ENCODE assay signal across 8 cellular contexts in the genomic region with DNA sequence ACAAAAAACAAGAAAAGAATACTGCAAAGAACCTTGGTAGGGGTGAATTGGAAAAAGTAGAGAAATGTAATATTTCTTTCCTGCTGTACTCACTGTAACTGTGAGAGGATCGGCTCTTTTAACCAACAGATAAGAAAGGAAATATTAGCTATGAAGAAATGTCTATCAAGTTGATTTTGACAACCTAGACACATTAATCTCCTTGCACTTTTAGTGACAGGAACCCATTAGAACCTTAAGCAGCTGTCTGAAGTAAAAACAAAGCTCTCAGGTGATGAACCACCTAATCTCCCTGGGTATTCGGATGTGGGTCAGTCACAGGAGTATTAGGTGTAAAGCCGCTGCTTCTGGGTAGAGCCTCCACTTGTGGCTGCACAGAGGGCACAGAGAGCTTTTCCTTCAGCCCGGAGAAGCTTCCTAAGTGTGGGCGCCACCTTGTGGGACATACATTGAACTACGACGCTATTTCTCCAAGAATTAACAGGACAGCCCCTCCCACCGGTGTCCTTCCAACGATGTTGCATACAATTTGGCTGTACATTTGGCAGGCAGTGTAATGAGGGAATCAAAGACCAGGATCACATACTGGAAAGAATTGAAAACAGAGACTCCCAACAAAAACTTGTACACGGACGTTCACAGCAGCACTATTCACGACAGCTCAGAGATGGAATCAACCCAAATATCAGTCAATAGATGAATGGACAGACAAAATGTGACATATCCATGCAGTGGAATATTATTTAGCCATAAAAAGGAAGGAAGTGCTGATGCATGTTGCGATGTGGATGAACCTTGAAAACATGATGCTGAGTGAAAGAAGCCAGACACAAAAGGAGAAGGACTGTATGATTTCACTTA. TPM values are rescaled to one million over a fixed set of nuclear protein-coding genes. Genes with fewer than 3 reads are reported as not detected.
DNase-seq lines count a peak whose midpoint lies in the region; ATAC-seq and TF ChIP-seq lines count a peak whose summit lies in the region.

No MANE protein-coding gene starts in this region.

- no peak overlapping the region for H3K27ac ChIP-seq in CD8-positive, alpha-beta T cell (ENCODE audit: low read depth, low read length)

- peak; percentile 26 to 75 (median 58) for DNase-seq in CD8-positive, alpha-beta T cell
- peak; percentile 81 for DNase-seq in H4 (ENCODE audit: low spot score)
- peak; percentile 41 to 62 for DNase-seq in NCI-H187 (lab: John Stamatoyannopoulos, UW)
- peak; percentile 15 to 71 (median 41) for DNase-seq in T-helper 1 cell
- DNase-seq in amniotic epithelial cell (ENCODE audit: low read depth), result peak; percentile 78
- peak; percentile 80 for DNase-seq in left cardiac atrium
- peak; percentile 57 for DNase-seq in pulmonary artery endothelial cell (ENCODE audit: low read depth, low spot score)

- CTCF ChIA-PET in CD8-positive, alpha-beta T cell (lab: Charles Lee), result interaction anchor here (0.8 to 1.7 kb wide), 16 partner anchors 9 to 115 kb away, joined by 3 to 11 read pairs (median 4); no protein-coding TSS in a partner anchor

- no peaks in the 10 kb centered on the region for H3K36me3 Mint-ChIP-seq in CD8-positive, alpha-beta T cell

- H3K9me3 ChIP-seq in CD8-positive, alpha-beta T cell (ENCODE audit: low read length), result no peaks in the 10 kb centered on the region

- H3K36me3 ChIP-seq in CD8-positive, alpha-beta T cell (ENCODE audit: insufficient read depth, low read length), result no peaks in the 10 kb centered on the region

- POLR2A ChIA-PET in CD8-positive, alpha-beta T cell (lab: Charles Lee), result interaction anchor here (1.0 to 1.8 kb wide), 2 partner anchors 29 to 69 kb away, joined by 3 to 7 read pairs; partner anchors contain the start of gene MAPKAPK5

- H3K27me3 ChIP-seq in CD8-positive, alpha-beta T cell (ENCODE audit: insufficient read depth, low read length), result no peaks in the 10 kb centered on the region

- H3K4me1 Mint-ChIP-seq in CD8-positive, alpha-beta T cell (ENCODE audit: low read depth), result peaks cover 7% of the 10 kb centered on the region

- intact Hi-C loops in CD8-positive, alpha-beta T cell (cut with DNase I, micrococcal nuclease), result loop anchor here (2.0 to 10.0 kb wide), 3 partner anchors 118 to 416 kb away; partner anchors contain the start of gene ACAD10 (in 1 of the 2)
- intact Hi-C loops in left cardiac atrium (cut with DNase I), result loop anchor here (2.0 to 5.0 kb wide), 2 partner anchors 56 to 60 kb away; no protein-coding TSS in a partner anchor

- TF ChIP-seq POLR2A in GM18505 (IDR thresholded peaks at IDR 0.05; ENCODE audit: borderline replicate concordance, extremely low read depth, insufficient read depth, insufficient read length), result no peak

- peak; percentile 81 for TF ChIP-seq CTCF in CD8-positive, alpha-beta T cell (IDR thresholded peaks at IDR 0.05)

- ATAC-seq in CD8-positive, alpha-beta T cell, result peak; percentile 100
- ATAC-seq in left cardiac atrium (peak; percentile 92 to 94), GM18505 (IDR thresholded peaks at IDR 0.05; ENCODE audit: unreplicated experiment) (no peak)

- no peak overlapping the region for H3K27ac Mint-ChIP-seq in CD8-positive, alpha-beta T cell

- no peak overlapping the region for H3K4me3 ChIP-seq in CD8-positive, alpha-beta T cell (ENCODE audit: low read depth, low read length)

- H3K4me3 Mint-ChIP-seq in CD8-positive, alpha-beta T cell, result no peak overlapping the region

- no peaks in the 10 kb centered on the region for H3K9me3 Mint-ChIP-seq in CD8-positive, alpha-beta T cell

- peaks cover 6% of the 10 kb centered on the region for H3K4me1 ChIP-seq in CD8-positive, alpha-beta T cell (ENCODE audit: insufficient read depth, low read length)

- H3K27me3 Mint-ChIP-seq in CD8-positive, alpha-beta T cell (ENCODE audit: low read depth), result no peaks in the 10 kb centered on the region

RNA-seq across cellular contexts. Expression of gene MAPKAPK5, which starts 28.9 kb away (rescaled TPM):
- 10 to 100 TPM; 65.6 to 68.0 TPM for total RNA-seq in CD8-positive, alpha-beta T cell
- total RNA-seq in H4 (2014; rRNA removed; shearing (Covaris generic)), result 29.6 and 32.3 TPM in 2 replicates
- 10 to 100 TPM; 24.2 to 31.6 TPM for total RNA-seq in left cardiac atrium
- total RNA-seq in pulmonary artery endothelial cell, result 36.5 and 37.9 TPM in 2 replicates

RNA-seq across cellular contexts. Expression of gene ALDH2, which starts 46.4 kb away (rescaled TPM):
- under 1 TPM; 0.36 to 0.43 TPM for total RNA-seq in CD8-positive, alpha-beta T cell
- 18.5 and 29.1 TPM in 2 replicates for total RNA-seq in H4 (2014; rRNA removed; shearing (Covaris generic))
- total RNA-seq in left cardiac atrium (100 to 1,000 TPM; 268 to 331 TPM), pulmonary artery endothelial cell (69.0 and 113 TPM in 2 replicates)

Comparison
In these comparisons a context has a peak if more than half of its experiments do, and no peak if none do; other contexts are left out.
1. RNA of gene ALDH2, which starts 46.4 kb away (total RNA-seq): 268 to 331 TPM in left cardiac atrium, 69.0 to 113 TPM in pulmonary artery endothelial cell and 18.5 to 29.1 TPM in H4; 0.36 to 0.43 TPM in CD8-positive, alpha-beta T cell; every median in the first group is over 10 times any median in the second.
2. Peak in every context shown above with its lines, with median percentiles within 50 percentile points of each other: DNase-seq.